In the genomic region with DNA sequence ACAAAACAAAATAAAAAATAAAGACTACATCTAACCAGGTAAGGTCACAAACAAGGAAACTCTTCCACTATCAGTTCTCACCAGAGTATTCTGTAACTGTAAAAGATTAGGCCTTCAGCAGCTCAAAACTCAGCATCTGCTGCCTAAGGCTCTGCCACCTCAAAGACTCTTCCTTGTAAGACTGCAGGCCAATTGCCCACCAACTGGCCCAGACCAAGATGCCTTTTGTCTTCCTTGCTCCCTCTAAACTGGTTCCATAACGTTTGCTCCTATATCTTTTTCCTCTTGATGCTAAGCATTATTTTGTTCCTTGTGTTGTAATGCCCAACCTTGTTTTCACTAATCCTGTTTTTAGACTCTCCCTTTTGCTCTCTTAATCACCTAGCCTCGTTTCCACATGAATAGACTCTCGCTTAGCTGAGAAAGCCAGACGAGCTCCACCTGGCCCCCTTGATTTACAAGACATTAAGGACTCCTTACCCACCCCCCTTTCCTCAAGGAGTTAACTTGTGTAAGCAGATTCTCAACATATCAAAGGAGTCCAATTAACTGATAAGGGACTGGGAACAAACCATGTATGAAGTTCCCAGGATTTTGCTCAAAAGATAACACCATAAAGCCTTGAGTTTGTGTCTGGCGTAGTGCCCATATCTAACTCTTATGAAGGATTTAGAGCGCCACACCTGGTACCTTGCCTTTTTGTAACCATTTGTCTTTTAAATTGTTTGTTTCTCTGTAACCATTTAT, we compare ENCODE assay signal across 9 cellular contexts. TPM values are rescaled to one million over a fixed set of nuclear protein-coding genes. Genes with fewer than 3 reads are reported as not detected.
A peak's percentile ranks its signal among the peaks of the same experiment; 100 is the strongest.
DNase-seq lines count a peak whose midpoint lies in the region; ATAC-seq and TF ChIP-seq lines count a peak whose summit lies in the region.
"Had no signal": no experiment of that assay in that cellular context is flagged by ENCODE, and none has a peak within 500 bp of the region (broad histone marks: within the 10 kb centered on the region; RNA-seq: fewer than 3 reads in every experiment).

No MANE protein-coding gene starts in this region.

- H3K9me3 ChIP-seq in NT2/D1 (ENCODE audit: insufficient read depth, low read length) = no peaks in the 10 kb centered on the region
- no peaks in the 10 kb centered on the region for H3K9me3 ChIP-seq in neural progenitor cell (ENCODE audit: low read depth)
- no peaks in the 10 kb centered on the region; the same call in 1 of the 2 replicates for H3K9me3 ChIP-seq in SK-N-SH

- H3K27me3 ChIP-seq in NT2/D1 (ENCODE audit: insufficient read depth, insufficient read length) = no peaks in the 10 kb centered on the region
- no peaks in the 10 kb centered on the region for H3K27me3 ChIP-seq in neural progenitor cell
- no peaks in the 10 kb centered on the region for H3K27me3 ChIP-seq in SK-N-SH (ENCODE audit: insufficient read depth)

- no peak for ATAC-seq in GM19351 (IDR thresholded peaks at IDR 0.05; ENCODE audit: unreplicated experiment)

- H3K36me3 ChIP-seq in NT2/D1 (ENCODE audit: insufficient read depth, insufficient read length, low read length) (peaks cover 27% of the 10 kb centered on the region), neural progenitor cell (peaks cover 8% of the 10 kb centered on the region), SK-N-SH (replicated peaks in 1 of 2; ENCODE audit: control insufficient read depth in 1 of 2, insufficient read depth in 2 of 2, low read length in 1 of 2) (peaks cover 0 to 4% of the 10 kb centered on the region in 2 experiments)

- H3K79me2 ChIP-seq in neural progenitor cell (ENCODE audit: low read depth) (peaks cover 64% of the 10 kb centered on the region), SK-N-SH (ENCODE audit: insufficient read depth) (no peaks in the 10 kb centered on the region)

- H3K9me3 Mint-ChIP-seq in endothelial cell (ENCODE audit: unreplicated experiment) (no peaks in the 10 kb centered on the region), neural progenitor cell (peaks cover 78% of the 10 kb centered on the region)

- H3K27ac ChIP-seq in neural progenitor cell (peak overlapping the region; percentile 81), SK-N-SH (ENCODE audit: low read depth in 2 of 2, low read length in 1 of 2) (no peak overlapping the region)

- H3K4me3 Mint-ChIP-seq in endothelial cell (ENCODE audit: unreplicated experiment) (peak overlapping the region; percentile 98), neural progenitor cell (peak overlapping the region; percentile 93)

- no peaks in the 10 kb centered on the region for H3K9me2 ChIP-seq in SK-N-SH

- CTCF ChIA-PET in SK-N-SH (lab: Yijun Ruan, JAX) = interaction anchor here (1.0 to 1.2 kb wide), 2 partner anchors 17 to 268 kb away, joined by 3 read pairs; no protein-coding TSS in a partner anchor

- H2AFZ ChIP-seq in neural progenitor cell (replicated peaks) (no peak overlapping the region), SK-N-SH (ENCODE audit: low read depth) (no peak overlapping the region)

- H3K27me3 Mint-ChIP-seq in endothelial cell (ENCODE audit: unreplicated experiment) (peaks cover 6% of the 10 kb centered on the region), neural progenitor cell (ENCODE audit: insufficient read depth, low read depth) (peaks cover 11% of the 10 kb centered on the region)

- no peak for TF ChIP-seq CTCF in endothelial cell (IDR thresholded peaks at IDR 0.05; ENCODE audit: unreplicated experiment)
- peak; percentile 16 for TF ChIP-seq CTCF in neural progenitor cell (IDR thresholded peaks at IDR 0.05)
- TF ChIP-seq CTCF in SK-N-SH (IDR thresholded peaks at IDR 0.05) = no peak

- H3K4me1 Mint-ChIP-seq in endothelial cell (ENCODE audit: unreplicated experiment) (peaks cover 21% of the 10 kb centered on the region), neural progenitor cell (peaks cover 15% of the 10 kb centered on the region)

- TF ChIP-seq RAD21 in SK-N-SH (IDR thresholded peaks at IDR 0.05; ENCODE audit: low read length) = no peak

- DNase-seq in ELF-1 (ENCODE audit: low read depth, low spot score) (peak; percentile 83), NT2/D1 (ENCODE audit: low read depth, low spot score) (peak; percentile 90), endothelial cell (ENCODE audit: low spot score) (no peak), neural progenitor cell (ENCODE audit: low spot score) (peak; percentile 71), NCI-H1417 treated with DMSO at 0.1 percent for 48 hours (lab: John Stamatoyannopoulos, UW) (no peak), SHP77 treated with DMSO at 0.1 percent for 48 hours (lab: John Stamatoyannopoulos, UW) (no peak), SK-N-SH (no peak)
- DNase-seq: activated gamma-delta T cell had no signal

- H4K20me1 ChIP-seq in neural progenitor cell (ENCODE audit: low read depth) (peaks cover 21% of the 10 kb centered on the region), SK-N-SH (ENCODE audit: insufficient read depth) (no peaks in the 10 kb centered on the region)

- peak overlapping the region; percentile 99 for H3K9ac ChIP-seq in NT2/D1 (ENCODE audit: insufficient read length, low read depth)
- peak overlapping the region; percentile 85 for H3K9ac ChIP-seq in neural progenitor cell
- no peak overlapping the region for H3K9ac ChIP-seq in SK-N-SH

- H3K27ac Mint-ChIP-seq in endothelial cell (ENCODE audit: unreplicated experiment) = peak overlapping the region; percentile 80
- no peak overlapping the region for H3K27ac Mint-ChIP-seq in neural progenitor cell

- H3F3A ChIP-seq in neural progenitor cell (ENCODE audit: low read depth) (peaks cover 26% of the 10 kb centered on the region), SK-N-SH (replicated peaks; ENCODE audit: insufficient read depth) (no peaks in the 10 kb centered on the region)

- POLR2A ChIA-PET in SK-N-SH (lab: Yijun Ruan, JAX) = no interaction called here

- no peak for TF ChIP-seq EP300 in SK-N-SH (IDR thresholded peaks at IDR 0.05; ENCODE audit: borderline replicate concordance in 1 of 2, low read depth in 1 of 2, low read length in 1 of 2)

- H3K4me3 ChIP-seq in NT2/D1 (ENCODE audit: insufficient read length, low read depth) = peak overlapping the region; percentile 99
- H3K4me3 ChIP-seq in neural progenitor cell = peak overlapping the region; percentile 66
- H3K4me3 ChIP-seq in SK-N-SH (ENCODE audit: low read depth in 2 of 2, low read length in 1 of 2) = no peak overlapping the region; a peak in 2 of 4 replicates

- no peaks in the 10 kb centered on the region for H3K4me1 ChIP-seq in NT2/D1 (ENCODE audit: insufficient read depth, insufficient read length)
- H3K4me1 ChIP-seq in neural progenitor cell = peaks cover 11% of the 10 kb centered on the region
- no peaks in the 10 kb centered on the region for H3K4me1 ChIP-seq in SK-N-SH (ENCODE audit: control insufficient read depth in 1 of 2, insufficient read depth in 2 of 2, low read depth in 1 of 2, low read length in 1 of 2)

- H3K4me2 ChIP-seq in neural progenitor cell (peak overlapping the region; percentile 99), SK-N-SH (no peak overlapping the region)

- WGBS in SK-N-SH (ENCODE audit: low lambda C conversion rate) = 54% methylated on average over 6 of the region's 6 CpGs

- H3K36me3 Mint-ChIP-seq in endothelial cell (ENCODE audit: low read depth, unreplicated experiment) (peaks cover 9% of the 10 kb centered on the region), neural progenitor cell (peaks cover 64% of the 10 kb centered on the region)

TF ChIP-seq in SK-N-SH, 30 proteins besides CTCF, POLR2A, EP300 and RAD21:
- TF ChIP-seq SIN3A (IDR thresholded peaks at IDR 0.05; ENCODE audit: borderline replicate concordance, low read depth, low read length) (no peak), EZH2phosphoT487 (IDR thresholded peaks at IDR 0.05; ENCODE audit: borderline replicate concordance, low read depth) (no peak), RCOR1 (IDR thresholded peaks at IDR 0.05; ENCODE audit: low read length) (no peak), RFX5 (IDR thresholded peaks at IDR 0.05; ENCODE audit: low read length) (no peak)

RNA-seq across cellular contexts. Expression of a gene that starts 1.5 kb away (rescaled TPM):
- total RNA-seq in endothelial cell (ENCODE audit: unreplicated experiment) (22.3 TPM), neural progenitor cell (ENCODE audit: low replicate concordance) (30.7 and 33.0 TPM in 2 replicates)
- polyA plus RNA-seq in SK-N-SH (2012; rRNA removed) = 2.9 and 4.3 TPM in 2 replicates
- 2.0 and 2.1 TPM in 2 replicates for polyA plus RNA-seq in SK-N-SH (2012; cell fraction: cytosol; rRNA removed)
- 6.0 and 7.6 TPM in 2 replicates for polyA plus RNA-seq in SK-N-SH (2012; cell fraction: nucleus; rRNA removed)

RNA-seq across cellular contexts. Expression of a gene that starts 29.0 kb away (rescaled TPM):
- 16.7 TPM for total RNA-seq in endothelial cell (ENCODE audit: unreplicated experiment)
- total RNA-seq in neural progenitor cell (ENCODE audit: low replicate concordance) = 20.6 and 27.2 TPM in 2 replicates
- polyA plus RNA-seq in SK-N-SH (2012; rRNA removed) = 1.7 and 3.0 TPM in 2 replicates
- 1.4 TPM in 2 replicates for polyA plus RNA-seq in SK-N-SH (2012; cell fraction: cytosol; rRNA removed)
- polyA plus RNA-seq in SK-N-SH (2012; cell fraction: nucleus; rRNA removed) = 5.0 and 8.4 TPM in 2 replicates

RNA-seq across cellular contexts. Expression of a gene that starts 37.7 kb away (rescaled TPM):
- total RNA-seq in endothelial cell (ENCODE audit: unreplicated experiment) = 36.8 TPM
- 30.4 and 48.2 TPM in 2 replicates for total RNA-seq in neural progenitor cell (ENCODE audit: low replicate concordance)
- 7.4 and 12.1 TPM in 2 replicates for polyA plus RNA-seq in SK-N-SH (2012; rRNA removed)
- polyA plus RNA-seq in SK-N-SH (2012; cell fraction: cytosol; rRNA removed) = 4.2 and 5.4 TPM in 2 replicates
- polyA plus RNA-seq in SK-N-SH (2012; cell fraction: nucleus; rRNA removed) = 21.2 and 40.0 TPM in 2 replicates

RNA-seq across cellular contexts. Expression of a gene that starts 47.8 kb away (rescaled TPM):
- total RNA-seq in endothelial cell (ENCODE audit: unreplicated experiment) (14.0 TPM), neural progenitor cell (ENCODE audit: low replicate concordance) (25.9 and 43.0 TPM in 2 replicates)
- 0.07 and 0.13 TPM in 2 replicates for polyA plus RNA-seq in SK-N-SH (2012; rRNA removed)
- 0.01 and 0.04 TPM in 2 replicates for polyA plus RNA-seq in SK-N-SH (2012; cell fraction: cytosol; rRNA removed)
- polyA plus RNA-seq in SK-N-SH (2012; cell fraction: nucleus; rRNA removed) = 0.16 and 0.39 TPM in 2 replicates

RNA-seq across cellular contexts. Expression of a gene that starts 57.3 kb away (rescaled TPM):
- 24.5 TPM for total RNA-seq in endothelial cell (ENCODE audit: unreplicated experiment)
- total RNA-seq in neural progenitor cell (ENCODE audit: low replicate concordance) = 16.4 and 24.7 TPM in 2 replicates
- 2.4 and 4.5 TPM in 2 replicates for polyA plus RNA-seq in SK-N-SH (2012; rRNA removed)
- polyA plus RNA-seq in SK-N-SH (2012; cell fraction: cytosol; rRNA removed) = 1.1 TPM in 2 replicates
- polyA plus RNA-seq in SK-N-SH (2012; cell fraction: nucleus; rRNA removed) = 9.4 and 15.1 TPM in 2 replicates

Comparison
In these comparisons a context has a peak if more than half of its experiments do, and no peak if none do; other contexts are left out.
1. DNase-seq: peak in ELF-1 (single experiment), NT2/D1 (single experiment) and neural progenitor cell (single experiment); none in endothelial cell (single experiment), NCI-H1417 treated with DMSO at 0.1 percent for 48 hours (single experiment), SHP77 treated with DMSO at 0.1 percent for 48 hours (single experiment) and SK-N-SH (single experiment).
2. H3K4me3 ChIP-seq: peak in NT2/D1 (single experiment) and neural progenitor cell (single experiment); none in SK-N-SH (0 of 2).